Comparison of ENCODE assay signal across 8 cellular contexts in the genomic region with DNA sequence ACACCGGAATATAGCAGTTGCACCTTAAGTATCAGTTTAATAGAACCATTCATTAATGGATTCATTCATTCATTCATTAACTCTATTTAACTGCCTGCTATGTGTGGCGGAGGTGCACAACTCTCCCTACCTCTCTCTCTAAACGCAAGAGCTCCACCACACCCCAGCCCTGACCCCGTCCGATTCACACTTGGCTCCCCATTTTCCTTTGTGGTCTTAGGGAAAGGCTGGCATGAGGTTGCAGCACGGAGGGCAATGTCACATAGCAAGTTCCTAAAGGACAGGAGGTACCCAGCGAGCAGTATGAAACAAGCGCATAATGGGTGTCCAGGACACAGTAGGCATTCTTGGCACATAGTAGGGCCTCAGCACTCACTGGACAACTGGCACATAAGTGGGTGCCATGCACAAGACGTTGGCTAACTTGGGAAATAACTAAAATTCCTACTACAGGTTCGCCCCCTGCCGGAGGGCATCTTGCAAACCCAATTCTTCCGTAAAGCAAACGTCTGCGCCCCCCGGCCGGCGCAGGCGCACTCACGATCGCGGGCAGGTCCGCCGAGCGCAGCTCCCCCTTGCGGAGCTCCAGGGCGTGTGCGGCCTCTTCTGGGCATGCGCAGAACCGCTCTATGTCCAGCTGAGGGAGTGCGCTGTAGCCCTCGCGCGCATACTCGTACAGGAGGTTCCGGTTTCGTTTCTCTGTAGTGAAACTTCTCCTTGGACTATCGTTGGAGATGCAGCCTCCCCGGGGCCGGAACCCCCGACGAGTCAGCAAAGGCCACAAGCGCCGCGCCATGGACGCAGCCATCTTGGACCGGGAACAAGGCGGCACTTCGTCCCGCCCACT. TPM values are rescaled to one million over a fixed set of nuclear protein-coding genes. Genes with fewer than 3 reads are reported as not detected.
DNase-seq lines count a peak whose midpoint lies in the region; ATAC-seq and TF ChIP-seq lines count a peak whose summit lies in the region.

A gene with protein sequence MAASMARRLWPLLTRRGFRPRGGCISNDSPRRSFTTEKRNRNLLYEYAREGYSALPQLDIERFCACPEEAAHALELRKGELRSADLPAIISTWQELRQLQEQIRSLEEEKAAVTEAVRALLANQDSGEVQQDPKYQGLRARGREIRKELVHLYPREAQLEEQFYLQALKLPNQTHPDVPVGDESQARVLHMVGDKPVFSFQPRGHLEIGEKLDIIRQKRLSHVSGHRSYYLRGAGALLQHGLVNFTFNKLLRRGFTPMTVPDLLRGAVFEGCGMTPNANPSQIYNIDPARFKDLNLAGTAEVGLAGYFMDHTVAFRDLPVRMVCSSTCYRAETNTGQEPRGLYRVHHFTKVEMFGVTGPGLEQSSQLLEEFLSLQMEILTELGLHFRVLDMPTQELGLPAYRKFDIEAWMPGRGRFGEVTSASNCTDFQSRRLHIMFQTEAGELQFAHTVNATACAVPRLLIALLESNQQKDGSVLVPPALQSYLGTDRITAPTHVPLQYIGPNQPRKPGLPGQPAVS (minus strand): TSS at position 835 of the 847 bp plus-strand sequence. CDS start 27 bp downstream, at position 808.

- peaks cover 7% of the 10 kb centered on the region for H3K9me3 Mint-ChIP-seq in activated naive CD4-positive, alpha-beta T cell treated with anti-CD3 and anti-CD28 coated beads, Interleukin-2, amount 10 ng/mL, durations not matched to agents 7 days and 5 days

- H3K27ac ChIP-seq in temporal lobe (ENCODE audit: low read depth, low read length) = peak within 1 kb of the TSS; percentile 84

- H3K4me3 Mint-ChIP-seq in activated naive CD4-positive, alpha-beta T cell treated with anti-CD3 and anti-CD28 coated beads, Interleukin-2, amount 10 ng/mL, durations not matched to agents 7 days and 5 days = peak within 1 kb of the TSS; percentile 98

- no peaks in the 10 kb centered on the region for H3K27me3 Mint-ChIP-seq in activated naive CD4-positive, alpha-beta T cell treated with anti-CD3 and anti-CD28 coated beads, Interleukin-2, amount 10 ng/mL, durations not matched to agents 7 days and 5 days

- peaks cover 26% of the 10 kb centered on the region for H3K36me3 Mint-ChIP-seq in activated naive CD4-positive, alpha-beta T cell treated with anti-CD3 and anti-CD28 coated beads, Interleukin-2, amount 10 ng/mL, durations not matched to agents 7 days and 5 days

- TF ChIP-seq POLR2A in NB4 (IDR thresholded peaks at IDR 0.05; ENCODE audit: extremely low read depth, insufficient read length) = peak; percentile 74

- DNase-seq in NB4 (ENCODE audit: low read depth) = peak; percentile 90
- DNase-seq in SK-N-DZ (ENCODE audit: low spot score) = peak; percentile 94
- peak; percentile 93 for DNase-seq in activated naive CD4-positive, alpha-beta T cell treated with anti-CD3 and anti-CD28 coated beads, Interleukin-2, amount 10 ng/mL, durations not matched to agents 7 days and 5 days
- peak; percentile 98 for DNase-seq in germinal center (ENCODE audit: low spot score)
- peak; percentile 73 for DNase-seq in non-pigmented ciliary epithelial cell (ENCODE audit: low read depth)

- peak; percentile 85 for TF ChIP-seq CTCF in NB4 (IDR thresholded peaks at IDR 0.05; ENCODE audit: low read depth, low read length)

- H3K27ac Mint-ChIP-seq in activated naive CD4-positive, alpha-beta T cell treated with anti-CD3 and anti-CD28 coated beads, Interleukin-2, amount 10 ng/mL, durations not matched to agents 7 days and 5 days = peak within 1 kb of the TSS; percentile 99

- peak within 1 kb of the TSS; percentile 86 for H3K4me3 ChIP-seq in GM08714 (ENCODE audit: low read length)
- H3K4me3 ChIP-seq in NB4 (ENCODE audit: low read depth, low read length) = peak within 1 kb of the TSS; percentile 96

- peak; percentile 65 for ATAC-seq in HG02588 (IDR thresholded peaks at IDR 0.05; ENCODE audit: unreplicated experiment)

- peaks cover 50% of the 10 kb centered on the region for H3K4me1 Mint-ChIP-seq in activated naive CD4-positive, alpha-beta T cell treated with anti-CD3 and anti-CD28 coated beads, Interleukin-2, amount 10 ng/mL, durations not matched to agents 7 days and 5 days

- CTCF ChIA-PET in activated naive CD4-positive, alpha-beta T cell treated with anti-CD3 and anti-CD28 coated beads, Interleukin-2, amount 10 ng/mL, durations not matched to agents 7 days and 5 days (lab: Charles Lee) = interaction anchor here (0.6 to 3.2 kb wide), 36 partner anchors 10 to 556 kb away, joined by 3 to 26 read pairs (median 4); partner anchors contain the start of genes ACTN4, EIF3K, FAM98C and MAP4K1

RNA-seq across cellular contexts. Expression of the gene that starts here (rescaled TPM):
- polyA plus RNA-seq in SK-N-DZ (2014; cell fraction: cytosol; rRNA removed) = 45.8 and 68.0 TPM in 2 replicates
- 178 and 201 TPM in 2 replicates for polyA plus RNA-seq in SK-N-DZ (2014; cell fraction: nucleus; rRNA removed)
- 3.9 TPM for total RNA-seq in temporal lobe

Comparison
In these comparisons a context has a peak if more than half of its experiments do, and no peak if none do; other contexts are left out.
1. Peak in every context shown above with its lines: DNase-seq, ATAC-seq, H3K4me3 ChIP-seq and H3K27ac ChIP-seq.